8 cellular contexts compared by ENCODE assay signal in the genomic region with DNA sequence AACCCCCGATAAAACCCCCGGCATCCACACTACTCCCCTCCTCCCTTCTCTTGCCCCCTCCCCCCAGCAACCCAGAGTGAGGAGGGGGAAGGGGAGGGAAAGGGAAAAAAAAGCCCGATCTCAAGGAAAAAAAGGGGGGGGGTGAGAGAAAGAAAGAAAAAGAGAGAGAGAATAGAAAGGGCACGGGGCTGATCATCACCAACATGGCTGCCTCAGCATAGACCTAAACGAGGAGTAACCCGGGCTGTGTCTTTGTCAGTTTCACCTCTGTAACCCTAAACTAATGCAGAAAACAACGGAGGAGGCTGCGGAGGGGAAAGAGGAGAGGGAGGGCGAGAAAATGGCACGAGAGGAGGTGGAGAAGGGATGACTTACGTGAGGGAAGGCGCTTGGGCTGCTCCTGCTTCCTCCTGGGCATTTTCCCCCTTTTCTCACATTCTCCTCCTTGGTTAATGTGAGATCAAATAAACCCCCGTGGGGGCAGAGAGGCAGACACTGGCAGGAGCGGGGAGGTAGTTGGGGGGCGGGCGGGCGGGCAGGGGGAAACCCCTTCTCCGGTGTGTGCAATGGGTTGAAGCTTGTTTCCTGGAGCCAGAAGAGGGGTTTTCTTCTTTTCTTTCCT. TPM values are rescaled to one million over a fixed set of nuclear protein-coding genes. Genes with fewer than 3 reads are reported as not detected.
DNase-seq lines count a peak whose midpoint lies in the region; TF ChIP-seq lines count a peak whose summit lies in the region.

No MANE protein-coding gene starts in this region.

- no peaks in the 10 kb centered on the region for H3K27me3 ChIP-seq in right atrium auricular region

- H3K9me3 Mint-ChIP-seq in activated naive CD8-positive, alpha-beta T cell treated with anti-CD3 and anti-CD28 coated beads for 36 hours, result no peaks in the 10 kb centered on the region

- peak overlapping the region; percentile 92 for H3K4me3 Mint-ChIP-seq in activated naive CD8-positive, alpha-beta T cell treated with anti-CD3 and anti-CD28 coated beads for 36 hours

- H3K27ac ChIP-seq in RWPE1 (peak overlapping the region; percentile 96), right atrium auricular region (peak overlapping the region; percentile 93 to 96)

- no peaks in the 10 kb centered on the region for H3K27me3 Mint-ChIP-seq in activated naive CD8-positive, alpha-beta T cell treated with anti-CD3 and anti-CD28 coated beads for 36 hours

- TF ChIP-seq CTCF in HFF-Myc (IDR thresholded peaks at IDR 0.05; ENCODE audit: low read depth, low read length, missing control alignments) (no peak), RWPE1 (conservative IDR thresholded peaks at IDR 0.05; ENCODE audit: low read depth) (no peak), right atrium auricular region (IDR thresholded peaks at IDR 0.05) (no peak)

- no peaks in the 10 kb centered on the region for H3K36me3 ChIP-seq in right atrium auricular region

- peaks cover 41% of the 10 kb centered on the region for H3K4me1 Mint-ChIP-seq in activated naive CD8-positive, alpha-beta T cell treated with anti-CD3 and anti-CD28 coated beads for 36 hours

- H3K27ac Mint-ChIP-seq in activated naive CD8-positive, alpha-beta T cell treated with anti-CD3 and anti-CD28 coated beads for 36 hours, result peak overlapping the region; percentile 92

- CTCF ChIA-PET in RWPE1 (lab: Yijun Ruan, JAX), result interaction anchor here (0.6 kb wide), 2 partner anchors 195 to 320 kb away, joined by 3 to 5 read pairs; no protein-coding TSS in a partner anchor

- H3K4me3 ChIP-seq in HFF-Myc (replicated peaks; ENCODE audit: low read depth, low read length) (peak overlapping the region; percentile 78), right atrium auricular region (peak overlapping the region; percentile 86 to 87)

- peaks cover 0 to 28% of the 10 kb centered on the region in 2 donors for H3K4me1 ChIP-seq in right atrium auricular region

- H3K36me3 Mint-ChIP-seq in activated naive CD8-positive, alpha-beta T cell treated with anti-CD3 and anti-CD28 coated beads for 36 hours, result peaks cover 22% of the 10 kb centered on the region

- POLR2A ChIA-PET in RWPE1 (lab: Yijun Ruan, JAX; ENCODE audit: low non-redundant PET), result interaction anchor here (0.6 kb wide), 1 partner anchor 9 kb away, joined by 3 read pairs; no protein-coding TSS in a partner anchor

- DNase-seq in COLO668 (lab: John Stamatoyannopoulos, UW; ENCODE audit: unreplicated experiment) (peak; percentile 17), HFF-Myc (ENCODE audit: extremely low read depth, low read depth) (no peak), RWPE1 (ENCODE audit: low spot score) (peak; percentile 44), right atrium auricular region (ENCODE audit: low spot score) (no peak), renal cortical epithelial cell (ENCODE audit: low read depth) (peak; percentile 15), SKM-1 (lab: John Stamatoyannopoulos, UW; ENCODE audit: unreplicated experiment) (no peak), inferior parietal cortex (ENCODE audit: extremely low spot score) (no peak)
- DNase-seq in activated naive CD8-positive, alpha-beta T cell treated with anti-CD3 and anti-CD28 coated beads for 36 hours, result peak; percentile 35

- H3K9me3 ChIP-seq in right atrium auricular region, result no peaks in the 10 kb centered on the region

RNA-seq across cellular contexts. Expression of gene ZNF827, which starts 0.5 kb away (rescaled TPM):
- total RNA-seq in activated naive CD8-positive, alpha-beta T cell treated with anti-CD3 and anti-CD28 coated beads for 36 hours, result 10 to 100 TPM; 22.8 to 23.0 TPM
- total RNA-seq in right atrium auricular region, result 10 to 100 TPM in 1 of 2 donors, 1 to 10 TPM in 1; 8.5 to 16.9 TPM
- total RNA-seq in renal cortical epithelial cell, result 4.7 and 24.5 TPM in 2 replicates

Comparison
In these comparisons a context has a peak if more than half of its experiments do, and no peak if none do; other contexts are left out.
1. DNase-seq: peak in COLO668 (single experiment), RWPE1 (single experiment), activated naive CD8-positive, alpha-beta T cell treated with anti-CD3 and anti-CD28 coated beads for 36 hours (single experiment) and renal cortical epithelial cell (single experiment); none in HFF-Myc (single experiment), right atrium auricular region (single experiment), SKM-1 (single experiment) and inferior parietal cortex (single experiment).